Comparison of ENCODE assay signal across 8 cellular contexts in genomic region chr19:45125975-45126493, GRCh38. TPM values are rescaled to one million over a fixed set of nuclear protein-coding genes. Genes with fewer than 3 reads are reported as not detected.
DNase-seq lines count a peak whose midpoint lies in the region; ATAC-seq and FAIRE-seq lines count a peak whose summit lies in the region.

No MANE protein-coding gene starts in this region.

- H3K4me3 ChIP-seq in small intestine (ENCODE audit: low read depth in 1 of 2, low read length in 2 of 2), result no peak overlapping the region

- intact Hi-C loops in Right ventricle myocardium superior (cut with DNase I), result no loop called here

- FAIRE-seq in RCC 7860 (lab: Jason Lieb, UNC) (no peak), small intestine (lab: Jason Lieb, UNC) (no peak)

- WGBS in small intestine, 3 donors, result 46 to 51% (median 46%) methylated on average over 12 of the region's 12 CpGs

- DNase-seq in D341Med (ENCODE audit: low spot score) (peak; percentile 81), RCC 7860 (ENCODE audit: low spot score) (peak; percentile 53), Right ventricle myocardium superior (peak; percentile 61), small intestine (peak; percentile 79)
- peak; percentile 41 for DNase-seq in activated T-helper 9 cell treated with anti-CD3 and anti-CD28 coated beads, Interleukin-2, amount 50 U/mL, for 16 hours (ENCODE audit: low read depth)

- no peaks in the 10 kb centered on the region for H3K4me1 ChIP-seq in small intestine (ENCODE audit: control insufficient read depth in 2 of 2, insufficient read depth in 1 of 2, low read depth in 1 of 2, low read length in 1 of 2)

- H3K36me3 ChIP-seq in small intestine (ENCODE audit: control insufficient read depth in 2 of 2, insufficient read depth in 2 of 2, low read length in 2 of 2), result no peaks in the 10 kb centered on the region

- H3K27ac ChIP-seq in small intestine (ENCODE audit: low read depth in 1 of 2, low read length in 1 of 2), result no peak overlapping the region

- ATAC-seq in HG02678 (IDR thresholded peaks at IDR 0.05; ENCODE audit: unreplicated experiment) (peak; percentile 45), Right ventricle myocardium superior (ENCODE audit: poor library complexity) (peak; percentile 74), GM19463 (IDR thresholded peaks at IDR 0.05; ENCODE audit: unreplicated experiment) (no peak), HG02981 (IDR thresholded peaks at IDR 0.05; ENCODE audit: unreplicated experiment) (no peak)

- no peaks in the 10 kb centered on the region for H3K9me3 ChIP-seq in small intestine (ENCODE audit: control insufficient read depth, low read depth)

- H3K27me3 ChIP-seq in small intestine (ENCODE audit: control insufficient read depth in 2 of 2, insufficient read depth in 2 of 2, low read length in 2 of 2), result no peaks in the 10 kb centered on the region

RNA-seq across cellular contexts. Expression of gene PPP1R37, which starts 33.1 kb away (rescaled TPM):
- 13.7 TPM for total RNA-seq in Right ventricle myocardium superior
- 10 to 100 TPM; 19.5 to 32.4 (median 30.9) TPM for polyA plus RNA-seq in small intestine

RNA-seq across cellular contexts. Expression of gene NKPD1, which starts 34.7 kb away (rescaled TPM):
- total RNA-seq in Right ventricle myocardium superior, result not detected
- polyA plus RNA-seq in small intestine, result under 1 TPM in 1 of 3 donors, not detected in 2; 0.09 TPM

RNA-seq across cellular contexts. Expression of gene GEMIN7, which starts 47.0 kb away (rescaled TPM):
- total RNA-seq in Right ventricle myocardium superior, result 14.7 TPM
- 10 to 100 TPM; 33.2 to 49.7 (median 37.6) TPM for polyA plus RNA-seq in small intestine

RNA-seq across cellular contexts. Expression of gene ZNF296, which starts 49.8 kb away (rescaled TPM):
- total RNA-seq in Right ventricle myocardium superior, result 0.32 TPM
- polyA plus RNA-seq in small intestine, result 10 to 100 TPM in 1 of 3 donors, 1 to 10 TPM in 2; 4.7 to 10.3 (median 8.6) TPM

RNA-seq across cellular contexts. Expression of gene TRAPPC6A, which starts 52.0 kb away (rescaled TPM):
- total RNA-seq in Right ventricle myocardium superior, result 15.0 TPM
- polyA plus RNA-seq in small intestine, result 10 to 100 TPM; 38.4 to 43.1 (median 40.3) TPM

Comparison
In these comparisons a context has a peak if more than half of its experiments do, and no peak if none do; other contexts are left out.
1. ATAC-seq: peak in HG02678 (single experiment) and Right ventricle myocardium superior (single experiment); none in GM19463 (single experiment) and HG02981 (single experiment).
2. Peak in every context shown above with its lines, with median percentiles within 50 percentile points of each other: DNase-seq.